ENCODE assay signal across 8 cellular contexts in genomic region chr19:58555369-58555885, GRCh38.
DNase-seq lines count a peak whose midpoint lies in the region; ATAC-seq lines count a peak whose summit lies in the region.

No MANE protein-coding gene starts in this region.

- ATAC-seq in stimulated activated naive B cell treated with anti-CD40 and anti-IgM and Interleukin-4, amounts not matched to agents 10 μg/mL and 1 μg/mL and 100 μg/mL, for 72 hours (replicated peaks): no peak
- ATAC-seq in HG03045 (IDR thresholded peaks at IDR 0.05; ENCODE audit: unreplicated experiment) (no peak), GM18498 (IDR thresholded peaks at IDR 0.05; ENCODE audit: unreplicated experiment) (no peak)

- H3K27me3 Mint-ChIP-seq in activated naive CD8-positive, alpha-beta T cell: no peaks in the 10 kb centered on the region
- no peaks in the 10 kb centered on the region for H3K27me3 Mint-ChIP-seq in stimulated activated naive B cell treated with anti-CD40 and anti-IgM and Interleukin-4, amounts not matched to agents 10 μg/mL and 1 μg/mL and 100 μg/mL, for 72 hours

- H3K4me3 ChIP-seq in HUES48 (ENCODE audit: low read depth, low read length): peak overlapping the region; percentile 43
- H3K4me3 ChIP-seq in iPS-18c (ENCODE audit: insufficient read depth, low read depth, low read length): peak overlapping the region; percentile 80

- peak overlapping the region; percentile 3; the same call in 1 of the 2 replicates for H3K9ac ChIP-seq in HUES48 (ENCODE audit: low read depth, low read length)

- H3K9me3 Mint-ChIP-seq in activated naive CD8-positive, alpha-beta T cell (ENCODE audit: low read depth): no peaks in the 10 kb centered on the region
- no peaks in the 10 kb centered on the region for H3K9me3 Mint-ChIP-seq in stimulated activated naive B cell treated with anti-CD40 and anti-IgM and Interleukin-4, amounts not matched to agents 10 μg/mL and 1 μg/mL and 100 μg/mL, for 72 hours

- peaks cover 54% of the 10 kb centered on the region for H3K4me1 Mint-ChIP-seq in activated naive CD8-positive, alpha-beta T cell (ENCODE audit: low read depth)
- H3K4me1 Mint-ChIP-seq in stimulated activated naive B cell treated with anti-CD40 and anti-IgM and Interleukin-4, amounts not matched to agents 10 μg/mL and 1 μg/mL and 100 μg/mL, for 72 hours: peaks cover 54 to 82% of the 10 kb centered on the region in 2 donors

- no peak for DNase-seq in stimulated activated naive B cell treated with anti-CD40 and anti-IgM and Interleukin-4, amounts not matched to agents 10 μg/mL and 1 μg/mL and 100 μg/mL, for 72 hours
- DNase-seq in HCEC 1CT (no peak), hippocampal formation (lab: John Stamatoyannopoulos, UW) (no peak)

- peaks cover 8% of the 10 kb centered on the region for H3K4me1 ChIP-seq in HUES48 (ENCODE audit: control insufficient read depth, insufficient read depth, low read length)

- peak overlapping the region; percentile 94 for H3K27ac Mint-ChIP-seq in activated naive CD8-positive, alpha-beta T cell
- peak overlapping the region; percentile 98 for H3K27ac Mint-ChIP-seq in stimulated activated naive B cell treated with anti-CD40 and anti-IgM and Interleukin-4, amounts not matched to agents 10 μg/mL and 1 μg/mL and 100 μg/mL, for 72 hours

- H3K36me3 Mint-ChIP-seq in activated naive CD8-positive, alpha-beta T cell: peaks cover 13% of the 10 kb centered on the region
- H3K36me3 Mint-ChIP-seq in stimulated activated naive B cell treated with anti-CD40 and anti-IgM and Interleukin-4, amounts not matched to agents 10 μg/mL and 1 μg/mL and 100 μg/mL, for 72 hours: peaks cover 61 to 77% of the 10 kb centered on the region in 2 donors

- no peaks in the 10 kb centered on the region for H3K27me3 ChIP-seq in HUES48 (ENCODE audit: control insufficient read depth, insufficient read depth, low read length)

- peaks cover 36% of the 10 kb centered on the region for H3K36me3 ChIP-seq in HUES48 (ENCODE audit: control insufficient read depth, insufficient read depth, low read length)

- peak overlapping the region; percentile 95 for H3K27ac ChIP-seq in HUES48 (ENCODE audit: low read depth, low read length)

- H3K4me3 Mint-ChIP-seq in activated naive CD8-positive, alpha-beta T cell: peak overlapping the region; percentile 93
- peak overlapping the region; percentile 96 to 97 for H3K4me3 Mint-ChIP-seq in stimulated activated naive B cell treated with anti-CD40 and anti-IgM and Interleukin-4, amounts not matched to agents 10 μg/mL and 1 μg/mL and 100 μg/mL, for 72 hours

- H3K9me3 ChIP-seq in HUES48 (ENCODE audit: control insufficient read depth, insufficient read depth, low read length) (no peaks in the 10 kb centered on the region), iPS-18c (ENCODE audit: control insufficient read depth, insufficient read depth, low read length) (no peaks in the 10 kb centered on the region)
